ENCODE assay signal across 10 cellular contexts in genomic region chr5:78534148-78535009, GRCh38.
DNase-seq lines count a peak whose midpoint lies in the region; ATAC-seq, FAIRE-seq and TF ChIP-seq lines count a peak whose summit lies in the region.
"Had no signal": no experiment of that assay in that cellular context is flagged by ENCODE, and none has a peak within 500 bp of the region (broad histone marks: within the 10 kb centered on the region; RNA-seq: fewer than 3 reads in every experiment).

No MANE protein-coding gene starts in this region.

- no peaks in the 10 kb centered on the region for H3K36me3 Mint-ChIP-seq in brain

- no peak for ATAC-seq in GM19397 (IDR thresholded peaks at IDR 0.05; ENCODE audit: unreplicated experiment)
- ATAC-seq in HG02884 (IDR thresholded peaks at IDR 0.05; ENCODE audit: unreplicated experiment), result no peak

- no peaks in the 10 kb centered on the region for H3K27me3 Mint-ChIP-seq in brain

- H3K9me3 Mint-ChIP-seq in brain, result no peaks in the 10 kb centered on the region

- peak; percentile 15; the same call in 1 of the 2 replicates for TF ChIP-seq POLR2A in H54 (IDR thresholded peaks at IDR 0.05; ENCODE audit: low read depth, low read length)

- TF ChIP-seq CTCF in brain (conservative IDR thresholded peaks at IDR 0.05), result no peak

- H3K36me3 ChIP-seq in skeletal muscle tissue (ENCODE audit: control insufficient read depth in 3 of 3, insufficient read depth in 3 of 3, low read length in 3 of 3), result no peaks in the 10 kb centered on the region

- peak overlapping the region in 1 of 3 donors; percentile 46 for H3K9ac ChIP-seq in skeletal muscle tissue (ENCODE audit: low read depth in 1 of 3, low read length in 3 of 3)

- FAIRE-seq in H54 (lab: Jason Lieb, UNC), result no peak

- H3K27ac Mint-ChIP-seq in brain, result peak overlapping the region in 3 of 5 experiments; percentile 24 to 71 (median 49)

- peaks cover 35% of the 10 kb centered on the region for H3K4me1 Mint-ChIP-seq in brain

- H3K9me3 ChIP-seq in skeletal muscle tissue (ENCODE audit: control insufficient read depth in 3 of 3, low read length in 3 of 3), result no peaks in the 10 kb centered on the region

- peaks cover 3 to 7% (median 4%) of the 10 kb centered on the region in 3 donors for H3K4me1 ChIP-seq in skeletal muscle tissue (ENCODE audit: control insufficient read depth in 3 of 3, insufficient read depth in 3 of 3, low read length in 3 of 3)

- no peak overlapping the region for H3K4me3 Mint-ChIP-seq in brain

- no peak overlapping the region for H3K4me3 ChIP-seq in skeletal muscle tissue (ENCODE audit: low read length in 3 of 3)

- DNase-seq in H54 (ENCODE audit: insufficient read length, low spot score) (peak; percentile 58), kidney glomerular epithelial cell (lab: John Stamatoyannopoulos, UW) (peak; percentile 44), NCI-H510A treated with DMSO at 0.1 percent for 48 hours (lab: John Stamatoyannopoulos, UW) (no peak), NCI-H1105 treated with DMSO at 0.1 percent for 48 hours (lab: John Stamatoyannopoulos, UW) (no peak)
- DNase-seq: NCI-H187, T-helper 1 cell had no signal

- H3K27me3 ChIP-seq in skeletal muscle tissue (ENCODE audit: control insufficient read depth in 3 of 3, insufficient read depth in 3 of 3, low read length in 3 of 3), result no peaks in the 10 kb centered on the region

- H3K27ac ChIP-seq in skeletal muscle tissue (ENCODE audit: low read depth, low read length), result peak overlapping the region; percentile 54

Comparison
In these comparisons a context has a peak if more than half of its experiments do, and no peak if none do; other contexts are left out.
1. DNase-seq: peak in H54 (single experiment) and kidney glomerular epithelial cell (single experiment); none in NCI-H510A treated with DMSO at 0.1 percent for 48 hours (single experiment) and NCI-H1105 treated with DMSO at 0.1 percent for 48 hours (single experiment).